Comparison of ENCODE assay signal across 1 cellular context in the genomic region with DNA sequence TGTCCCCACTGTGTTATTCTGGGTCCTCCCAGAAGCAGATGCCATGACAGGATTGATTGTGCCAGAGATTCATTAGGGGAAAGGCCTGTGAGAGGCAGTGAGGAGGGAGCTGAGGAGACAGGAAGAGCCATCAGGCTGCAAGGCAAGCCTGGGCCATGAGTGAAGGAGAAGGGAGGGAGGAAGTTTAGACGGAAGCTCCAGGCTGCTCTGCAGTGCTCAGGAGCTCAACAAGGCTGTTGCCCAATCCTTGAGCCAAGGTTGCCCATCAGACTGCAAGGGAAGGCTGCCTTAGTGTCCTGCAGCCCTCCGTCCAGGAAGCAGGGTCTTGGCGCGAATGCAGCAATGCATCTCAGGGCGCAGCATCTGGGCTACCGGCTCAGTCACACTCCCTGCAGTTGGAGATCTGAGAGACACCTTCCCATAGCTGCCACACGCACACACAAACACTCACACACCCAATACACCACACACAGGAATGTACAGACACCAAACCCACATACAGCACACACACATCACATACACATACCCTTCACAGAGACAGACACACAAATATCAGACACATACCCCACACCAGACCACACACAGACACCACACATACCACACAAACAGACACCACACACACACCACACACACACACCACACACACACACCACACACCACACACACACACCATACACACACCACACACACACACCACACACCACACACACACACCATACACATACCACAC.
A peak's percentile ranks its signal among the peaks of the same experiment; 100 is the strongest.
TF ChIP-seq lines count a peak whose summit lies in the region.

No MANE protein-coding gene starts in this region.

TF ChIP-seq in K562, 482 proteins besides CTCF, POLR2A, EP300 and RAD21:
- TF ChIP-seq TSC22D4 (tag; IDR thresholded peaks at IDR 0.05), result no peak
- peak; percentile 35; the same call in 1 of the 2 replicates for TF ChIP-seq CEBPB (tag; IDR thresholded peaks at IDR 0.05)
- no peak for TF ChIP-seq JUN (IDR thresholded peaks at IDR 0.05; ENCODE audit: borderline replicate concordance, low read depth, low read length)
- no peak for TF ChIP-seq JUN (CRISPR knock-in tag; IDR thresholded peaks at IDR 0.05; ENCODE audit: borderline replicate concordance)
- TF ChIP-seq LARP7 (IDR thresholded peaks at IDR 0.05), result 0 out of 2 replicates have a peak, but pooled peaks have one; percentile 14
- no peak for TF ChIP-seq LCOR (CRISPR knock-in tag; IDR thresholded peaks at IDR 0.05)
- TF ChIP-seq, protein P1, sequence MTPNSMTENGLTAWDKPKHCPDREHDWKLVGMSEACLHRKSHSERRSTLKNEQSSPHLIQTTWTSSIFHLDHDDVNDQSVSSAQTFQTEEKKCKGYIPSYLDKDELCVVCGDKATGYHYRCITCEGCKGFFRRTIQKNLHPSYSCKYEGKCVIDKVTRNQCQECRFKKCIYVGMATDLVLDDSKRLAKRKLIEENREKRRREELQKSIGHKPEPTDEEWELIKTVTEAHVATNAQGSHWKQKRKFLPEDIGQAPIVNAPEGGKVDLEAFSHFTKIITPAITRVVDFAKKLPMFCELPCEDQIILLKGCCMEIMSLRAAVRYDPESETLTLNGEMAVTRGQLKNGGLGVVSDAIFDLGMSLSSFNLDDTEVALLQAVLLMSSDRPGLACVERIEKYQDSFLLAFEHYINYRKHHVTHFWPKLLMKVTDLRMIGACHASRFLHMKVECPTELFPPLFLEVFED (CRISPR knock-in tag; conservative IDR thresholded peaks at IDR 0.05), result 0 out of 2 replicates have a peak, but pooled peaks have one; percentile 20
- no peak for TF ChIP-seq EGR1 (conservative IDR thresholded peaks at IDR 0.05)
- TF ChIP-seq HDGF (IDR thresholded peaks at IDR 0.05), result 0 out of 2 replicates have a peak, but pooled peaks have one; percentile 27
- TF ChIP-seq SMARCC2 (IDR thresholded peaks at IDR 0.05; ENCODE audit: low read depth), result no peak
- TF ChIP-seq, protein P2, sequence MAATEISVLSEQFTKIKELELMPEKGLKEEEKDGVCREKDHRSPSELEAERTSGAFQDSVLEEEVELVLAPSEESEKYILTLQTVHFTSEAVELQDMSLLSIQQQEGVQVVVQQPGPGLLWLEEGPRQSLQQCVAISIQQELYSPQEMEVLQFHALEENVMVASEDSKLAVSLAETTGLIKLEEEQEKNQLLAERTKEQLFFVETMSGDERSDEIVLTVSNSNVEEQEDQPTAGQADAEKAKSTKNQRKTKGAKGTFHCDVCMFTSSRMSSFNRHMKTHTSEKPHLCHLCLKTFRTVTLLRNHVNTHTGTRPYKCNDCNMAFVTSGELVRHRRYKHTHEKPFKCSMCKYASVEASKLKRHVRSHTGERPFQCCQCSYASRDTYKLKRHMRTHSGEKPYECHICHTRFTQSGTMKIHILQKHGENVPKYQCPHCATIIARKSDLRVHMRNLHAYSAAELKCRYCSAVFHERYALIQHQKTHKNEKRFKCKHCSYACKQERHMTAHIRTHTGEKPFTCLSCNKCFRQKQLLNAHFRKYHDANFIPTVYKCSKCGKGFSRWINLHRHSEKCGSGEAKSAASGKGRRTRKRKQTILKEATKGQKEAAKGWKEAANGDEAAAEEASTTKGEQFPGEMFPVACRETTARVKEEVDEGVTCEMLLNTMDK (IDR thresholded peaks at IDR 0.05; ENCODE audit: borderline replicate concordance, insufficient read depth, low read depth, low read length, poor library complexity, severe bottlenecking), result no peak
- TF ChIP-seq EHMT2 (IDR thresholded peaks at IDR 0.05), result no peak
- no peak for TF ChIP-seq ZNF232 (CRISPR knock-in tag; IDR thresholded peaks at IDR 0.05)
- TF ChIP-seq TEAD1 (CRISPR knock-in tag; IDR thresholded peaks at IDR 0.05), result no peak
